Comparison of ENCODE assay signal across 22 cellular contexts in the genomic region with DNA sequence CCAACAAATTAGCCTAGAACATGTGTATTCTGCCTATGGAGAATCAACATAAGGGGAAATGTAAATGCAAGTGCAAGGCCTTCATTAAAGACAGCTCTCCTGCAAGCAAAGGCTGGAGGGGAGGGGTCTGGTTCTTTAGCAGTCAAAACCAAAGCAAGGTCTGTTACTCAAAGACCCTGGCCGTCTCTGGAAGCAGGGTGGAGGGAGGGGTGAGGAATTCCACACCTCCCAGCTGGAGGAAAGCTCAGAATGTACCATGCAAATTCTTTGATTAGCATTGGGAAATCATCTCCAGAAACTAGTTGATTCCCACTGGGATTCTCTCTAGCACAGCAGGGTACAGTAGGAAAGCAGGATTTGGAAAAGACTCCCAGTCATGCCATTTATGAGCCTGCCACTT.
"Had no signal": no experiment of that assay in that cellular context is flagged by ENCODE, and none has a peak within 500 bp of the region (broad histone marks: within the 10 kb centered on the region; RNA-seq: fewer than 3 reads in every experiment).

No MANE protein-coding gene starts in this region.

- H2AFZ ChIP-seq: parathyroid adenoma had no signal

- H3K4me3 Mint-ChIP-seq: dendritic cell treated with granulocyte-macrophage colony-stimulating factor and Interleukin-4, amounts not matched to agents 40 ng/mL and 50 ng/mL, for 4 days; naive B cell; nephron; stimulated activated naive B cell treated with anti-CD40 and anti-IgM and Interleukin-4, amounts not matched to agents 10 μg/mL and 1 μg/mL and 100 μg/mL, for 72 hours; stimulated activated naive CD8-positive, alpha-beta T cell treated with anti-CD3 and anti-CD28 coated beads, Interleukin-15, amount 100 ng/mL, for 72 hours had no signal

- H3K9ac ChIP-seq: parathyroid adenoma had no signal

- H3K4me1 Mint-ChIP-seq: naive B cell; nephron; stimulated activated naive B cell treated with anti-CD40 and anti-IgM and Interleukin-4, amounts not matched to agents 10 μg/mL and 1 μg/mL and 100 μg/mL, for 72 hours; stimulated activated naive CD8-positive, alpha-beta T cell treated with anti-CD3 and anti-CD28 coated beads, Interleukin-15, amount 100 ng/mL, for 72 hours had no signal

- H3K79me2 ChIP-seq: parathyroid adenoma had no signal

- DNase-seq: erythroblast; heart left ventricle; hippocampal formation; left colon; left ventricle myocardium superior; mesenchymal stem cell; naive B cell; right lobe of liver; spleen; stimulated activated CD4-positive, alpha-beta T cell treated with anti-CD3 and anti-CD28 coated beads, Interleukin-15, amount 100 ng/mL, for 24 hours; stimulated activated CD4-positive, alpha-beta T cell treated with anti-CD3 and anti-CD28 coated beads, Interleukin-1b, Interleukin-23, amount 100 ng/mL, for 48 hours; stimulated activated CD4-positive, alpha-beta T cell treated with anti-CD3 and anti-CD28 coated beads, Interleukin-4, amount 100 ng/mL, for 24 hours; stimulated activated naive B cell treated with anti-CD40 and anti-IgM and Interleukin-4, amounts not matched to agents 10 μg/mL and 1 μg/mL and 100 μg/mL, for 72 hours; stimulated activated naive CD8-positive, alpha-beta T cell treated with anti-CD3 and anti-CD28 coated beads, Interleukin-15, amount 100 ng/mL, for 72 hours; substantia nigra; transverse colon had no signal

- H3K4me1 ChIP-seq: heart left ventricle, parathyroid adenoma, prostate gland, right lobe of liver, spleen had no signal

- H3K36me3 ChIP-seq: heart left ventricle, prostate gland, right lobe of liver, spleen, thoracic aorta, transverse colon had no signal

- H3K4me3 ChIP-seq: heart left ventricle, lung, prostate gland, right lobe of liver, spleen, thoracic aorta, transverse colon had no signal

- H3K27ac Mint-ChIP-seq: dendritic cell treated with granulocyte-macrophage colony-stimulating factor and Interleukin-4, amounts not matched to agents 40 ng/mL and 50 ng/mL, for 4 days; naive B cell; stimulated activated naive B cell treated with anti-CD40 and anti-IgM and Interleukin-4, amounts not matched to agents 10 μg/mL and 1 μg/mL and 100 μg/mL, for 72 hours; stimulated activated naive CD8-positive, alpha-beta T cell treated with anti-CD3 and anti-CD28 coated beads, Interleukin-15, amount 100 ng/mL, for 72 hours had no signal

- H3K9me3 ChIP-seq: heart left ventricle, prostate gland, right lobe of liver, spleen, thoracic aorta, transverse colon had no signal

- H3K9me3 Mint-ChIP-seq: stimulated activated naive B cell treated with anti-CD40 and anti-IgM and Interleukin-4, amounts not matched to agents 10 μg/mL and 1 μg/mL and 100 μg/mL, for 72 hours had no signal

- H3K27me3 ChIP-seq: right lobe of liver, transverse colon had no signal

- ATAC-seq: heart left ventricle; left colon; left ventricle myocardium superior; right lobe of liver; stimulated activated naive B cell treated with anti-CD40 and anti-IgM and Interleukin-4, amounts not matched to agents 10 μg/mL and 1 μg/mL and 100 μg/mL, for 72 hours; stimulated activated naive CD8-positive, alpha-beta T cell treated with anti-CD3 and anti-CD28 coated beads, Interleukin-15, amount 100 ng/mL, for 72 hours had no signal

- H3K36me3 Mint-ChIP-seq: naive B cell; stimulated activated naive B cell treated with anti-CD40 and anti-IgM and Interleukin-4, amounts not matched to agents 10 μg/mL and 1 μg/mL and 100 μg/mL, for 72 hours had no signal

- H3K27ac ChIP-seq: heart left ventricle, parathyroid adenoma, prostate gland, right lobe of liver, spleen, thoracic aorta, transverse colon had no signal
